ENCODE assay signal across 15 cellular contexts in the genomic region with DNA sequence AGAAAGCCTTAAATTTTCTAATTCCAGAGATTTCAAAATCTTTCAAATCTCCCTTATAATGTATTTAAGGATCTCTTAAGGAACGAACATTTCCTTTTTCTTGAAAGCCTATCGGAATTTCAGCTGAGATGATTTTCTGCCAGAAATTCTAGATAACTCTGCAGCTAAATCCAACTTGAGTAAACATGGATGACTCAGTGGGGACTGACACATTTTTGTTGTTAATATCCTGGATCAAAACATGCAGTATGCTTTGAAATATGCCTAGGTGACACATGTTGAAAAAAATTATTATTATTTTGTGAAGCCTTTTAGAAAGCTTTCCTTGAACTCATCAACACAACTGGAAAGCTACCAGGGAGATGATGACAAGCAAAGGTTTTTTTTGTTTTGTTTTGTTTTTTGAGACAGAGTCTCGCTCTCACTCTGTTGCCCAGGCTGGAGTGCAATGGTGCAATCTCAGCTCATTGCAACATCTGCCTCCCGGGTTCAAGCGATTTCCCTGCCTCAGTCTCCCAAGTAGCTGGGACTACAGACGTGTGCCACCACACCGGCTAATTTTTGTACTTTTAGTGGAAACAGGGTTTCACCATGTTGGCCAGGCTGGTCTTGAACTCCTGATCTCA.
DNase-seq lines count a peak whose midpoint lies in the region; ATAC-seq, FAIRE-seq and TF ChIP-seq lines count a peak whose summit lies in the region.
"Had no signal": no experiment of that assay in that cellular context is flagged by ENCODE, and none has a peak within 500 bp of the region (broad histone marks: within the 10 kb centered on the region; RNA-seq: fewer than 3 reads in every experiment).

No MANE protein-coding gene starts in this region.

- no peak overlapping the region for H3K14ac ChIP-seq in mesenchymal stem cell (ENCODE audit: low read length in 2 of 2)

- H3K4me2 ChIP-seq in endothelial cell of umbilical vein (ENCODE audit: insufficient read depth, low read length) (no peak overlapping the region), mesenchymal stem cell (ENCODE audit: low read length, poor library complexity, severe bottlenecking) (no peak overlapping the region)

- TF ChIP-seq CTCF in endothelial cell of umbilical vein (IDR thresholded peaks at IDR 0.05; ENCODE audit: extremely low read depth in 1 of 2, insufficient read depth in 1 of 2, low read depth in 1 of 2, low read length in 2 of 2), result no peak

- no peak overlapping the region for H2AFZ ChIP-seq in endothelial cell of umbilical vein (ENCODE audit: low read depth, low read length)
- no peak overlapping the region for H2AFZ ChIP-seq in mesenchymal stem cell (ENCODE audit: low read depth, low read length)

- no peak overlapping the region for H2BK12ac ChIP-seq in mesenchymal stem cell (ENCODE audit: low read length in 2 of 2)

- H3K27ac ChIP-seq in endothelial cell of umbilical vein (ENCODE audit: insufficient read depth, low read depth, low read length), result no peak overlapping the region
- no peak overlapping the region for H3K27ac ChIP-seq in mesenchymal stem cell (ENCODE audit: low read length, poor library complexity, severe bottlenecking)

- POLR2A ChIA-PET in endothelial cell of umbilical vein (lab: Charles Lee), result no interaction called here

- intact Hi-C loops in endothelial cell of umbilical vein (cut with micrococcal nuclease), result no loop called here

- H2AK5ac ChIP-seq in mesenchymal stem cell (ENCODE audit: low read length, severe bottlenecking), result no peak overlapping the region

- no peaks in the 10 kb centered on the region for H3K79me1 ChIP-seq in mesenchymal stem cell (replicated peaks; ENCODE audit: low read length, poor library complexity, severe bottlenecking)

- no TSS peak for BruUV-seq in endothelial cell of umbilical vein (replicated peaks; lab: Mats Ljungman, UMichigan)

- H4K8ac ChIP-seq in mesenchymal stem cell (ENCODE audit: low read length), result no peak overlapping the region

- H3K23ac ChIP-seq in mesenchymal stem cell (ENCODE audit: low read length in 2 of 2), result no peak overlapping the region

- H3K4me1 ChIP-seq in endothelial cell of umbilical vein (ENCODE audit: control insufficient read depth, extremely low read depth, insufficient read depth, low read length), result no peaks in the 10 kb centered on the region
- no peaks in the 10 kb centered on the region for H3K4me1 ChIP-seq in mesenchymal stem cell (ENCODE audit: control insufficient read depth, insufficient read depth, low read depth, low read length)

- no peak overlapping the region for H3K4ac ChIP-seq in mesenchymal stem cell (ENCODE audit: low read depth in 1 of 2, low read length in 2 of 2)

- H2BK120ac ChIP-seq in mesenchymal stem cell (ENCODE audit: low read depth, low read length), result no peak overlapping the region

- no peaks in the 10 kb centered on the region for H3K9me3 ChIP-seq in endothelial cell of umbilical vein (replicated peaks; ENCODE audit: control insufficient read depth, insufficient read depth, low read length)
- no peaks in the 10 kb centered on the region for H3K9me3 ChIP-seq in mesenchymal stem cell (ENCODE audit: control insufficient read depth, low read length)

- H4K91ac ChIP-seq in mesenchymal stem cell (ENCODE audit: low read length), result no peak overlapping the region

- no peak for ATAC-seq in GM19328 (IDR thresholded peaks at IDR 0.05; ENCODE audit: unreplicated experiment)
- no peak for ATAC-seq in GM21423 (IDR thresholded peaks at IDR 0.05; ENCODE audit: unreplicated experiment)
- ATAC-seq: GM12878 had no signal

- peak; percentile 15 for FAIRE-seq in endothelial cell of umbilical vein (lab: Jason Lieb, UNC)
- FAIRE-seq: GM12878, TTC549 had no signal

- no peak overlapping the region for H2BK15ac ChIP-seq in mesenchymal stem cell (ENCODE audit: low read depth, poor library complexity, severe bottlenecking)

- CTCF ChIA-PET in endothelial cell of umbilical vein (lab: Charles Lee), result interaction anchor here (0.7 to 1.6 kb wide), 10 partner anchors 12 to 449 kb away, joined by 3 to 5 read pairs (median 4); no protein-coding TSS in a partner anchor

- DNase-seq in AG08395 (ENCODE audit: low spot score) (peak; percentile 84), LoVo (ENCODE audit: low spot score) (peak; percentile 47), endothelial cell of umbilical vein (ENCODE audit: low read depth, low spot score) (peak; percentile 40), mesenchymal stem cell (peak; percentile 19), NCI-H2171 treated with DMSO at 0.1 percent for 48 hours (lab: John Stamatoyannopoulos, UW) (no peak), NCI-H510A treated with DMSO at 0.1 percent for 48 hours (lab: John Stamatoyannopoulos, UW) (no peak)
- DNase-seq: activated CD8-positive, alpha-beta memory T cell treated with anti-CD3 and anti-CD28 coated beads for 24 hours; activated naive CD4-positive, alpha-beta T cell treated with Interleukin-2 at 50 U/mL for 16 hours; DMS79 treated with DMSO at 0.1 percent for 48 hours; NCI-H526 treated with DMSO at 0.1 percent for 48 hours; stimulated activated CD4-positive, alpha-beta T cell treated with anti-CD3 and anti-CD28 coated beads, Interleukin-2, amount 100 ng/mL, for 48 hours had no signal

- H3K18ac ChIP-seq in mesenchymal stem cell (ENCODE audit: low read depth in 1 of 2, low read length in 2 of 2), result no peak overlapping the region

- H3K9me1 ChIP-seq in endothelial cell of umbilical vein (replicated peaks; ENCODE audit: control insufficient read depth, extremely low read depth, insufficient read depth, low read length), result no peaks in the 10 kb centered on the region

- peaks cover 0 to 3% of the 10 kb centered on the region in 2 experiments for H3K27me3 ChIP-seq in endothelial cell of umbilical vein (ENCODE audit: control insufficient read depth in 2 of 2, insufficient read depth in 2 of 2, low read length in 2 of 2)
- peaks cover 3 to 21% of the 10 kb centered on the region in 2 experiments for H3K27me3 ChIP-seq in mesenchymal stem cell (ENCODE audit: control insufficient read depth in 1 of 2, insufficient read depth in 1 of 2, low read length in 2 of 2)

- no peaks in the 10 kb centered on the region for H3K79me2 ChIP-seq in endothelial cell of umbilical vein (ENCODE audit: control insufficient read depth, insufficient read depth, low read length)

- no peaks in the 10 kb centered on the region for H4K20me1 ChIP-seq in endothelial cell of umbilical vein (replicated peaks; ENCODE audit: control insufficient read depth, extremely low read depth, insufficient read depth, low read length)

- H3K4me3 ChIP-seq in endothelial cell of umbilical vein (replicated peaks in 1 of 3; ENCODE audit: insufficient read depth in 1 of 3, low read depth in 1 of 3, low read length in 3 of 3) (no peak overlapping the region), mesenchymal stem cell (ENCODE audit: insufficient read depth in 1 of 2, low read depth in 1 of 2, low read length in 2 of 2) (no peak overlapping the region)
- H3K4me3 ChIP-seq: GM12878 had no signal

- dilution Hi-C loops in endothelial cell of umbilical vein (cut with MboI; ENCODE audit: extremely low pct_ligation_motif_present, low sequenced_read_pairs), result no loop called here

- H3K9ac ChIP-seq in endothelial cell of umbilical vein (replicated peaks; ENCODE audit: extremely low read depth, insufficient read depth, low read length) (no peak overlapping the region), mesenchymal stem cell (ENCODE audit: low read length) (peak overlapping the region; percentile 42)

- H2BK5ac ChIP-seq in mesenchymal stem cell (ENCODE audit: low read depth, low read length, poor library complexity, severe bottlenecking), result no peak overlapping the region

- 78% methylated on average over 7 of the region's 7 CpGs for WGBS in mesenchymal stem cell

- no peak for TF ChIP-seq POLR2A in endothelial cell of umbilical vein (IDR thresholded peaks at IDR 0.05; ENCODE audit: low read depth, low read length)

- H3K36me3 ChIP-seq in endothelial cell of umbilical vein (ENCODE audit: control insufficient read depth in 2 of 2, extremely low read depth in 1 of 2, insufficient read depth in 2 of 2, low read length in 2 of 2) (no peaks in the 10 kb centered on the region), mesenchymal stem cell (ENCODE audit: control insufficient read depth in 1 of 2, insufficient read depth in 2 of 2, low read depth in 1 of 2, low read length in 2 of 2) (no peaks in the 10 kb centered on the region)

TF ChIP-seq in endothelial cell of umbilical vein, 7 proteins besides CTCF, POLR2A, EP300 and RAD21:
- TF ChIP-seq FOS (IDR thresholded peaks at IDR 0.05; ENCODE audit: borderline replicate concordance, insufficient read depth, low read length) (peak; percentile 68), MYC (IDR thresholded peaks at IDR 0.05; ENCODE audit: low read depth, low read length) (no peak), EZH2 (IDR thresholded peaks at IDR 0.05; ENCODE audit: borderline replicate concordance, low read depth, low read length, severe bottlenecking) (no peak), POLR2AphosphoS5 (IDR thresholded peaks at IDR 0.05; ENCODE audit: insufficient read depth, low read depth, low read length) (no peak)
TF ChIP-seq in endothelial cell of umbilical vein: peak in this region for 1.

Comparison
In these comparisons a context has a peak if more than half of its experiments do, and no peak if none do; other contexts are left out.
1. DNase-seq: peak in AG08395 (single experiment), LoVo (single experiment), endothelial cell of umbilical vein (single experiment) and mesenchymal stem cell (single experiment); none in NCI-H2171 treated with DMSO at 0.1 percent for 48 hours (single experiment) and NCI-H510A treated with DMSO at 0.1 percent for 48 hours (single experiment).